9 cellular contexts compared by ENCODE assay signal in genomic region chr17:51487947-51488346, GRCh38.
DNase-seq lines count a peak whose midpoint lies in the region; ATAC-seq and TF ChIP-seq lines count a peak whose summit lies in the region.
"Had no signal": no experiment of that assay in that cellular context is flagged by ENCODE, and none has a peak within 500 bp of the region (broad histone marks: within the 10 kb centered on the region; RNA-seq: fewer than 3 reads in every experiment).

No MANE protein-coding gene starts in this region.

- no peak overlapping the region for H2AFZ ChIP-seq in OCI-LY3 (ENCODE audit: low read depth, low read length)

- H3K9ac ChIP-seq in OCI-LY3 (ENCODE audit: low read length), result no peak overlapping the region

- no peaks in the 10 kb centered on the region for H3K9me3 ChIP-seq in OCI-LY3 (ENCODE audit: insufficient read depth, low read length)

- H3K27ac ChIP-seq in OCI-LY3 (ENCODE audit: low read length), result no peak overlapping the region

- no peaks in the 10 kb centered on the region for H3K36me3 ChIP-seq in OCI-LY3 (replicated peaks; ENCODE audit: low read depth, low read length)

- H3K27ac Mint-ChIP-seq in activated naive CD8-positive, alpha-beta T cell treated with anti-CD3 and anti-CD28 coated beads for 36 hours, result no peak overlapping the region
- H3K27ac Mint-ChIP-seq in stimulated activated memory B cell treated with anti-CD40 and anti-IgM and Interleukin-4, amounts not matched to agents 10 μg/mL and 1 μg/mL and 100 μg/mL, for 72 hours, result no peak overlapping the region

- H4K20me1 ChIP-seq in OCI-LY3 (ENCODE audit: insufficient read depth, low read length), result no peaks in the 10 kb centered on the region

- H3K4me1 Mint-ChIP-seq in activated naive CD8-positive, alpha-beta T cell treated with anti-CD3 and anti-CD28 coated beads for 36 hours, result no peaks in the 10 kb centered on the region
- no peaks in the 10 kb centered on the region for H3K4me1 Mint-ChIP-seq in stimulated activated memory B cell treated with anti-CD40 and anti-IgM and Interleukin-4, amounts not matched to agents 10 μg/mL and 1 μg/mL and 100 μg/mL, for 72 hours

- H3K27me3 Mint-ChIP-seq in activated naive CD8-positive, alpha-beta T cell treated with anti-CD3 and anti-CD28 coated beads for 36 hours, result peaks cover 5% of the 10 kb centered on the region
- peaks cover 10% of the 10 kb centered on the region for H3K27me3 Mint-ChIP-seq in stimulated activated memory B cell treated with anti-CD40 and anti-IgM and Interleukin-4, amounts not matched to agents 10 μg/mL and 1 μg/mL and 100 μg/mL, for 72 hours

- H3K4me3 ChIP-seq in OCI-LY3 (ENCODE audit: low read length), result no peak overlapping the region

- no peaks in the 10 kb centered on the region for H3K27me3 ChIP-seq in OCI-LY3 (ENCODE audit: low read depth, low read length)

- no peaks in the 10 kb centered on the region for H3K9me3 Mint-ChIP-seq in activated naive CD8-positive, alpha-beta T cell treated with anti-CD3 and anti-CD28 coated beads for 36 hours
- H3K9me3 Mint-ChIP-seq in stimulated activated memory B cell treated with anti-CD40 and anti-IgM and Interleukin-4, amounts not matched to agents 10 μg/mL and 1 μg/mL and 100 μg/mL, for 72 hours, result peaks cover 5% of the 10 kb centered on the region

- H3K4me1 ChIP-seq in OCI-LY3 (ENCODE audit: low read length), result no peaks in the 10 kb centered on the region

- H3K79me2 ChIP-seq in OCI-LY3 (ENCODE audit: low read length), result no peaks in the 10 kb centered on the region

- in situ Hi-C loops in G401 (cut with HindIII; ENCODE audit: low sequenced_read_pairs), result no loop called here

- H3K36me3 Mint-ChIP-seq in activated naive CD8-positive, alpha-beta T cell treated with anti-CD3 and anti-CD28 coated beads for 36 hours, result no peaks in the 10 kb centered on the region
- H3K36me3 Mint-ChIP-seq in stimulated activated memory B cell treated with anti-CD40 and anti-IgM and Interleukin-4, amounts not matched to agents 10 μg/mL and 1 μg/mL and 100 μg/mL, for 72 hours, result no peaks in the 10 kb centered on the region

- H3K4me3 Mint-ChIP-seq in activated naive CD8-positive, alpha-beta T cell treated with anti-CD3 and anti-CD28 coated beads for 36 hours, result no peak overlapping the region
- no peak overlapping the region for H3K4me3 Mint-ChIP-seq in stimulated activated memory B cell treated with anti-CD40 and anti-IgM and Interleukin-4, amounts not matched to agents 10 μg/mL and 1 μg/mL and 100 μg/mL, for 72 hours

- H3K4me2 ChIP-seq in OCI-LY3 (ENCODE audit: low read length), result no peak overlapping the region

- peak; percentile 34 for TF ChIP-seq CTCF in OCI-LY3 (IDR thresholded peaks at IDR 0.05; ENCODE audit: low read depth, low read length)

- DNase-seq in DMS 273 (lab: John Stamatoyannopoulos, UW; ENCODE audit: unreplicated experiment) (peak; percentile 35), DMS 273 treated with DMSO at 0.1 percent for 48 hours (lab: John Stamatoyannopoulos, UW) (no peak), G401 (ENCODE audit: low spot score) (no peak)
- DNase-seq in activated naive CD8-positive, alpha-beta T cell treated with anti-CD3 and anti-CD28 coated beads for 36 hours, result peak; percentile 18
- peak; percentile 34 for DNase-seq in stimulated activated CD4-positive, alpha-beta T cell treated with anti-CD3 and anti-CD28 coated beads, Interleukin-2, amount 100 ng/mL, for 4 hours (ENCODE audit: low read depth)
- DNase-seq: small intestine had no signal

- ATAC-seq in stimulated activated memory B cell treated with anti-CD40 and anti-IgM and Interleukin-4, amounts not matched to agents 10 μg/mL and 1 μg/mL and 100 μg/mL, for 72 hours, result no peak
- no peak for ATAC-seq in GM21367 (IDR thresholded peaks at IDR 0.05; ENCODE audit: unreplicated experiment)

Comparison
In these comparisons a context has a peak if more than half of its experiments do, and no peak if none do; other contexts are left out.
1. DNase-seq: peak in DMS 273 (single experiment), activated naive CD8-positive, alpha-beta T cell treated with anti-CD3 and anti-CD28 coated beads for 36 hours (single experiment) and stimulated activated CD4-positive, alpha-beta T cell treated with anti-CD3 and anti-CD28 coated beads, Interleukin-2, amount 100 ng/mL, for 4 hours (single experiment); none in DMS 273 treated with DMSO at 0.1 percent for 48 hours (single experiment) and G401 (single experiment).